Comparison of ENCODE assay signal across 9 cellular contexts in genomic region chr17:15651001-15651582, GRCh38. TPM values are rescaled to one million over a fixed set of nuclear protein-coding genes. Genes with fewer than 3 reads are reported as not detected.
DNase-seq lines count a peak whose midpoint lies in the region; ATAC-seq, FAIRE-seq and TF ChIP-seq lines count a peak whose summit lies in the region.
"Had no signal": no experiment of that assay in that cellular context is flagged by ENCODE, and none has a peak within 500 bp of the region (broad histone marks: within the 10 kb centered on the region; RNA-seq: fewer than 3 reads in every experiment).

No MANE protein-coding gene starts in this region.

- peak overlapping the region; percentile 66 for H2BK5ac ChIP-seq in mesenchymal stem cell (ENCODE audit: low read depth, low read length, poor library complexity, severe bottlenecking)
- H2BK5ac ChIP-seq in mesendoderm (ENCODE audit: low read length): no peak overlapping the region

- peak overlapping the region; percentile 92 for H4K8ac ChIP-seq in mesenchymal stem cell (ENCODE audit: low read length)
- H4K8ac ChIP-seq in mesendoderm (ENCODE audit: low read depth, low read length): no peak overlapping the region

- peak overlapping the region; percentile 75 to 88 for H2BK12ac ChIP-seq in mesenchymal stem cell (ENCODE audit: low read length in 2 of 2)

- no peak overlapping the region for H3K56ac ChIP-seq in mesendoderm (ENCODE audit: low read length)

- H3K36me3 ChIP-seq in K562 (ENCODE audit: control insufficient read depth, insufficient read depth, low read length): no peaks in the 10 kb centered on the region
- H3K36me3 ChIP-seq in mesenchymal stem cell (ENCODE audit: control insufficient read depth in 1 of 2, insufficient read depth in 2 of 2, low read depth in 1 of 2, low read length in 2 of 2): no peaks in the 10 kb centered on the region
- H3K36me3 ChIP-seq in mesendoderm (ENCODE audit: control insufficient read depth, insufficient read depth, low read length): no peaks in the 10 kb centered on the region

- H3K4me3 ChIP-seq in K562 (peak overlapping the region; percentile 14; the same call in 1 of the 2 replicates), mesenchymal stem cell (ENCODE audit: insufficient read depth in 1 of 2, low read depth in 1 of 2, low read length in 2 of 2) (peak overlapping the region; percentile 63 to 80), mesendoderm (ENCODE audit: low read length) (no peak overlapping the region)

- H3K9me3 ChIP-seq in K562 (replicated peaks; ENCODE audit: control insufficient read depth, insufficient read depth, low read depth, low read length) (no peaks in the 10 kb centered on the region), mesenchymal stem cell (ENCODE audit: control insufficient read depth, low read length) (no peaks in the 10 kb centered on the region)

- BruUV-seq in K562 (replicated peaks; lab: Mats Ljungman, UMichigan): TSS peak; percentile 65

- H4K91ac ChIP-seq in mesenchymal stem cell (ENCODE audit: low read length): peak overlapping the region; percentile 20

- no peak for TF ChIP-seq POLR2A in K562 (conservative IDR thresholded peaks at IDR 0.05)

- H3K18ac ChIP-seq in mesenchymal stem cell (ENCODE audit: low read depth in 1 of 2, low read length in 2 of 2) (peak overlapping the region; percentile 60 to 80), mesendoderm (ENCODE audit: low read length) (no peak overlapping the region)

- no peak overlapping the region for H4K5ac ChIP-seq in mesendoderm (ENCODE audit: low read length)

- H3K27me3 ChIP-seq in K562 (ENCODE audit: control insufficient read depth in 2 of 2, insufficient read depth in 2 of 2, low read length in 2 of 2) (no peaks in the 10 kb centered on the region), mesenchymal stem cell (ENCODE audit: control insufficient read depth in 1 of 2, insufficient read depth in 1 of 2, low read length in 2 of 2) (no peaks in the 10 kb centered on the region), mesendoderm (ENCODE audit: insufficient read depth, low read length, poor library complexity) (no peaks in the 10 kb centered on the region)

- H3K27ac ChIP-seq in K562 (ENCODE audit: extremely low read depth, low read depth, low read length): peak overlapping the region; percentile 53; the same call in 2 of the 3 replicates
- H3K27ac ChIP-seq in mesenchymal stem cell (ENCODE audit: low read length, poor library complexity, severe bottlenecking): peak overlapping the region; percentile 83
- H3K27ac ChIP-seq in mesendoderm (ENCODE audit: low read depth, low read length): no peak overlapping the region

- DNase-seq in Right ventricle myocardium inferior (ENCODE audit: missing footprints): peak; percentile 63
- DNase-seq in Right ventricle myocardium superior: no peak
- DNase-seq in K562 (ENCODE audit: extremely low read depth in 1 of 4, low spot score in 3 of 4): no peak
- DNase-seq in mesenchymal stem cell: no peak
- no peak for DNase-seq in retina
- no peak for DNase-seq in mesendoderm
- no peak for DNase-seq in NCI-H526 treated with DMSO at 0.1 percent for 48 hours (lab: John Stamatoyannopoulos, UW)
- DNase-seq in hippocampal formation (lab: John Stamatoyannopoulos, UW): no peak
- DNase-seq: T-helper 9 cell had no signal

- FAIRE-seq in K562 (lab: Jason Lieb, UNC): no peak

- peak overlapping the region; percentile 62 for H2AK5ac ChIP-seq in mesenchymal stem cell (ENCODE audit: low read length, severe bottlenecking)
- no peak overlapping the region for H2AK5ac ChIP-seq in mesendoderm (ENCODE audit: low read length)

- no peak for TF ChIP-seq CTCF in K562 (IDR thresholded peaks at IDR 0.05 in 2 of 3, conservative IDR thresholded peaks at IDR 0.05 in 1 of 3; ENCODE audit: insufficient read depth in 2 of 3, low read depth in 1 of 3, low read length in 3 of 3)

- peak overlapping the region; percentile 50 to 78; a peak in 3 of 4 replicates for H3K9ac ChIP-seq in K562 (ENCODE audit: insufficient read depth in 1 of 2, low read depth in 2 of 2, low read length in 2 of 2)
- peak overlapping the region; percentile 79 for H3K9ac ChIP-seq in mesenchymal stem cell (ENCODE audit: low read length)
- H3K9ac ChIP-seq in mesendoderm (ENCODE audit: low read length): no peak overlapping the region

- H2BK15ac ChIP-seq in mesenchymal stem cell (ENCODE audit: low read depth, poor library complexity, severe bottlenecking): peak overlapping the region; percentile 78
- H2BK15ac ChIP-seq in mesendoderm (replicated peaks; ENCODE audit: low read depth): no peak overlapping the region

- intact Hi-C loops in Right ventricle myocardium inferior (cut with DNase I): no loop called here
- intact Hi-C loops in Right ventricle myocardium superior (cut with DNase I): no loop called here
- intact Hi-C loops in K562 (cut with micrococcal nuclease): no loop called here

- H3K4me2 ChIP-seq in K562 (ENCODE audit: insufficient read depth, low read length) (peak overlapping the region; percentile 51; the same call in 1 of the 2 replicates), mesenchymal stem cell (ENCODE audit: low read length, poor library complexity, severe bottlenecking) (peak overlapping the region; percentile 64), mesendoderm (ENCODE audit: low read length) (no peak overlapping the region)

- POLR2A ChIA-PET in K562 (lab: Yijun Ruan, JAX): interaction anchor here (0.7 kb wide), 1 partner anchor 322 kb away, joined by 3 read pairs; no protein-coding TSS in a partner anchor

- 56% methylated on average over 10 of the region's 10 CpGs for WGBS in K562 (ENCODE audit: insufficient coverage, low coverage, missing lambda C conversion rate)
- 44% methylated on average over 9 of the region's 10 CpGs for WGBS in mesenchymal stem cell
- WGBS in mesendoderm (ENCODE audit: extremely low coverage, insufficient coverage, low lambda C conversion rate): no CpG with 5 or more reads among the region's 10 CpGs

- TF ChIP-seq RAD21 in K562 (CRISPR knock-in tag; conservative IDR thresholded peaks at IDR 0.05 in 1 of 2, IDR thresholded peaks at IDR 0.05 in 1 of 2): no peak

- H3K9me1 ChIP-seq in K562 (ENCODE audit: control insufficient read depth, insufficient read depth, low read length): no peaks in the 10 kb centered on the region

- ATAC-seq in Right ventricle myocardium inferior: no peak
- ATAC-seq in Right ventricle myocardium superior (ENCODE audit: poor library complexity): no peak
- ATAC-seq in K562: no peak; the same call in 2 of the 3 replicates

- no peaks in the 10 kb centered on the region for H4K20me1 ChIP-seq in K562 (replicated peaks; ENCODE audit: control insufficient read depth, insufficient read depth, low read length)

- CTCF ChIA-PET in K562 (lab: Yijun Ruan, JAX; ENCODE audit: low intra/inter-chr PET ratio): interaction anchor here (0.6 kb wide), 1 partner anchor 875 kb away, joined by 3 read pairs; no protein-coding TSS in a partner anchor

- H2BK120ac ChIP-seq in mesenchymal stem cell (ENCODE audit: low read depth, low read length) (peak overlapping the region; percentile 66), mesendoderm (ENCODE audit: low read depth, low read length) (no peak overlapping the region)

- no peak overlapping the region for H2AFZ ChIP-seq in K562 (ENCODE audit: low read depth, low read length)
- H2AFZ ChIP-seq in mesenchymal stem cell (ENCODE audit: low read depth, low read length): no peak overlapping the region

- TF ChIP-seq EP300 in K562 (IDR thresholded peaks at IDR 0.05; ENCODE audit: low read length): no peak

- H3K79me1 ChIP-seq in mesenchymal stem cell (replicated peaks; ENCODE audit: low read length, poor library complexity, severe bottlenecking): peaks cover 3% of the 10 kb centered on the region
- no peaks in the 10 kb centered on the region for H3K79me1 ChIP-seq in mesendoderm (ENCODE audit: low read length)

- H3K4ac ChIP-seq in mesenchymal stem cell (ENCODE audit: low read depth in 1 of 2, low read length in 2 of 2) (peak overlapping the region; percentile 50 to 89), mesendoderm (ENCODE audit: low read depth, low read length) (no peak overlapping the region)

- H3K79me2 ChIP-seq in K562 (ENCODE audit: control insufficient read depth, insufficient read depth, low read length) (no peaks in the 10 kb centered on the region), mesendoderm (ENCODE audit: control insufficient read depth, insufficient read depth, low read length) (no peaks in the 10 kb centered on the region)

- H3K23ac ChIP-seq in mesenchymal stem cell (ENCODE audit: low read length in 2 of 2) (peak overlapping the region in 1 of 2 experiments; percentile 27), mesendoderm (ENCODE audit: low read length) (no peak overlapping the region)

- H3K4me1 ChIP-seq in K562 (replicated peaks in 1 of 2; ENCODE audit: control insufficient read depth in 2 of 2, insufficient read depth in 2 of 2, low read length in 2 of 2) (peaks cover 10 to 11% of the 10 kb centered on the region in 2 experiments), mesenchymal stem cell (ENCODE audit: control insufficient read depth, insufficient read depth, low read depth, low read length) (peaks cover 11% of the 10 kb centered on the region), mesendoderm (ENCODE audit: control insufficient read depth, low read depth, low read length) (no peaks in the 10 kb centered on the region)

- peak overlapping the region in 1 of 2 experiments; percentile 56 for H3K14ac ChIP-seq in mesenchymal stem cell (ENCODE audit: low read length in 2 of 2)

- in situ Hi-C loops in K562 (cut with MboI): no loop called here

RNA-seq across cellular contexts. Expression of gene FBXW10B, which starts 31.6 kb away (rescaled TPM):
- total RNA-seq in Right ventricle myocardium inferior: 0.84 TPM
- 0.48 TPM for total RNA-seq in Right ventricle myocardium superior
- 0.21 and 1.0 TPM in 2 replicates for total RNA-seq in K562 (2011; cell fraction: chromatin; rRNA removed; ENCODE audit: low replicate concordance)
- total RNA-seq in K562 (2011; cell fraction: nucleolus; rRNA removed): not detected in 2 replicates
- total RNA-seq in K562 (2011; cell fraction: nucleoplasm; rRNA removed): not detected in 2 replicates
- total RNA-seq in K562 (2014; rRNA removed): 0.18 TPM in 1 of 2 replicates, not detected in the other
- total RNA-seq in K562 (2014; rRNA removed; fragmentation: Illumina TruSeq; extraction: Trizol): 0.33 TPM in 1 of 2 replicates, not detected in the other
- total RNA-seq in K562 (2015; rRNA removed; fragmentation: Illumina TruSeq; extraction: Trizol): not detected in 2 replicates
- total RNA-seq in K562 (2021): 0.13 TPM in 1 of 2 replicates, not detected in the other
- 0.11 and 0.18 TPM in 2 replicates for polyA plus RNA-seq in K562 (2011; rRNA removed)
- polyA plus RNA-seq in K562 (2011; cell fraction: cytosol; rRNA removed): 0.29 TPM in 1 of 2 replicates, not detected in the other
- polyA plus RNA-seq in K562 (2011; cell fraction: nucleus; rRNA removed): 0.26 and 0.87 TPM in 2 replicates
- 0.11 and 0.22 TPM in 2 replicates for polyA plus RNA-seq in K562 (2012)
- not detected in 2 replicates for polyA plus RNA-seq in K562 (2014; fragmentation: Illumina TruSeq; extraction: Trizol)
- not detected for polyA plus RNA-seq in K562 (2014; fragmentation: Nextera tagmentation; extraction: Ambion mirVana)
- 1.3 TPM in 1 of 2 replicates, not detected in the other for polyA plus RNA-seq in K562 (2014; rRNA removed)
- 0.12 TPM in 1 of 2 replicates, not detected in the other for polyA minus RNA-seq in K562 (2011; rRNA and poly(A)+ RNA removed)
- polyA minus RNA-seq in K562 (2011; cell fraction: cytosol; rRNA and poly(A)+ RNA removed): not detected in 2 replicates
- 0.33 TPM in 1 of 2 replicates, not detected in the other for polyA minus RNA-seq in K562 (2011; cell fraction: nucleus; rRNA and poly(A)+ RNA removed)
- 0.40 TPM for polyA plus RNA-seq in mesenchymal stem cell (2013, experiment 1 of 2)
- polyA plus RNA-seq in mesenchymal stem cell (2013, experiment 2 of 2): 0.29 TPM
- polyA plus RNA-seq in mesendoderm (2013, experiment 1 of 2): 0.07 TPM
- polyA plus RNA-seq in mesendoderm (2013, experiment 2 of 2): 0.07 TPM

RNA-seq across cellular contexts. Expression of gene TRIM16, which starts 33.0 kb away (rescaled TPM):
- 31.9 TPM for total RNA-seq in Right ventricle myocardium inferior
- total RNA-seq in Right ventricle myocardium superior: 35.1 TPM
- total RNA-seq in K562 (2011; cell fraction: chromatin; rRNA removed; ENCODE audit: low replicate concordance): 30.2 and 38.0 TPM in 2 replicates
- 16.8 and 18.2 TPM in 2 replicates for total RNA-seq in K562 (2011; cell fraction: nucleolus; rRNA removed)
- 20.8 and 26.6 TPM in 2 replicates for total RNA-seq in K562 (2011; cell fraction: nucleoplasm; rRNA removed)
- 7.0 and 8.2 TPM in 2 replicates for total RNA-seq in K562 (2014; rRNA removed)
- total RNA-seq in K562 (2014; rRNA removed; fragmentation: Illumina TruSeq; extraction: Trizol): 9.2 and 10.3 TPM in 2 replicates
- total RNA-seq in K562 (2015; rRNA removed; fragmentation: Illumina TruSeq; extraction: Trizol): 7.8 and 8.7 TPM in 2 replicates
- total RNA-seq in K562 (2021): 8.2 and 9.2 TPM in 2 replicates
- 7.6 and 8.0 TPM in 2 replicates for polyA plus RNA-seq in K562 (2011; rRNA removed)
- 5.2 and 8.0 TPM in 2 replicates for polyA plus RNA-seq in K562 (2011; cell fraction: cytosol; rRNA removed)
- 10.4 and 11.9 TPM in 2 replicates for polyA plus RNA-seq in K562 (2011; cell fraction: nucleus; rRNA removed)
- 6.9 and 16.2 TPM in 2 replicates for polyA plus RNA-seq in K562 (2012)
- 6.4 and 8.3 TPM in 2 replicates for polyA plus RNA-seq in K562 (2014; fragmentation: Illumina TruSeq; extraction: Trizol)
- polyA plus RNA-seq in K562 (2014; fragmentation: Nextera tagmentation; extraction: Ambion mirVana): 1 to 10 TPM; 3.5 to 4.1 TPM
- polyA plus RNA-seq in K562 (2014; rRNA removed): 6.7 and 10.7 TPM in 2 replicates
- polyA minus RNA-seq in K562 (2011; rRNA and poly(A)+ RNA removed): 18.3 and 26.4 TPM in 2 replicates
- 11.9 and 16.7 TPM in 2 replicates for polyA minus RNA-seq in K562 (2011; cell fraction: cytosol; rRNA and poly(A)+ RNA removed)
- polyA minus RNA-seq in K562 (2011; cell fraction: nucleus; rRNA and poly(A)+ RNA removed): 11.4 and 20.7 TPM in 2 replicates
- 20.4 TPM for polyA plus RNA-seq in mesenchymal stem cell (2013, experiment 1 of 2)
- 21.1 TPM for polyA plus RNA-seq in mesenchymal stem cell (2013, experiment 2 of 2)
- polyA plus RNA-seq in mesendoderm (2013, experiment 1 of 2): 8.4 TPM
- 8.6 TPM for polyA plus RNA-seq in mesendoderm (2013, experiment 2 of 2)

RNA-seq across cellular contexts. Expression of gene ZNF286A, which starts 48.5 kb away (rescaled TPM):
- total RNA-seq in Right ventricle myocardium inferior (8.7 TPM), Right ventricle myocardium superior (11.0 TPM), K562 (2014; rRNA removed) (14.5 and 15.5 TPM in 2 replicates), K562 (2014; rRNA removed; fragmentation: Illumina TruSeq; extraction: Trizol) (23.1 and 23.4 TPM in 2 replicates), K562 (2015; rRNA removed; fragmentation: Illumina TruSeq; extraction: Trizol) (19.7 and 22.5 TPM in 2 replicates), K562 (2021) (16.8 and 21.5 TPM in 2 replicates)
- total RNA-seq in K562 (2011; cell fraction: chromatin; rRNA removed; ENCODE audit: low replicate concordance): 19.1 and 34.5 TPM in 2 replicates
- total RNA-seq in K562 (2011; cell fraction: nucleolus; rRNA removed): 13.6 and 14.5 TPM in 2 replicates
- total RNA-seq in K562 (2011; cell fraction: nucleoplasm; rRNA removed): 11.7 and 19.0 TPM in 2 replicates
- polyA plus RNA-seq in K562 (2011; rRNA removed) (10.1 and 10.2 TPM in 2 replicates), K562 (2014; fragmentation: Illumina TruSeq; extraction: Trizol) (16.7 and 18.4 TPM in 2 replicates), K562 (2014; fragmentation: Nextera tagmentation; extraction: Ambion mirVana) (10 to 100 TPM in 1 of 2 experiments, 1 to 10 TPM in 1; 9.0 to 10.1 TPM), K562 (2014; rRNA removed) (15.6 and 16.6 TPM in 2 replicates)
- polyA plus RNA-seq in K562 (2011; cell fraction: cytosol; rRNA removed): 5.3 and 6.1 TPM in 2 replicates
- polyA plus RNA-seq in K562 (2011; cell fraction: nucleus; rRNA removed): 7.6 and 8.5 TPM in 2 replicates
- polyA plus RNA-seq in K562 (2012): 5.3 and 6.3 TPM in 2 replicates
- 29.2 and 29.8 TPM in 2 replicates for polyA minus RNA-seq in K562 (2011; rRNA and poly(A)+ RNA removed)
- 5.7 and 9.3 TPM in 2 replicates for polyA minus RNA-seq in K562 (2011; cell fraction: cytosol; rRNA and poly(A)+ RNA removed)
- 7.8 and 12.6 TPM in 2 replicates for polyA minus RNA-seq in K562 (2011; cell fraction: nucleus; rRNA and poly(A)+ RNA removed)
- polyA plus RNA-seq in mesenchymal stem cell (2013, experiment 1 of 2): 11.0 TPM
- polyA plus RNA-seq in mesenchymal stem cell (2013, experiment 2 of 2): 12.0 TPM
- polyA plus RNA-seq in mesendoderm (2013, experiment 1 of 2): 42.2 TPM
- polyA plus RNA-seq in mesendoderm (2013, experiment 2 of 2): 41.7 TPM
